In genomic region chr17:41107941-41108445, GRCh38 we compare ENCODE assay signal across 27 cellular contexts. TPM values are rescaled to one million over a fixed set of nuclear protein-coding genes. Genes with fewer than 3 reads are reported as not detected.
A peak's percentile ranks its signal among the peaks of the same experiment; 100 is the strongest.
DNase-seq lines count a peak whose midpoint lies in the region; ATAC-seq and TF ChIP-seq lines count a peak whose summit lies in the region.
"Had no signal": no experiment of that assay in that cellular context is flagged by ENCODE, and none has a peak within 500 bp of the region (broad histone marks: within the 10 kb centered on the region; RNA-seq: fewer than 3 reads in every experiment).

No MANE protein-coding gene starts in this region.

- no peak overlapping the region for H3K4me2 ChIP-seq in mesenchymal stem cell (ENCODE audit: low read length, poor library complexity, severe bottlenecking)
- H3K4me2 ChIP-seq: hepatocyte had no signal

- peak overlapping the region; percentile 36 for H3K4me3 ChIP-seq in BJ (ENCODE audit: low read depth, low read length)
- H3K4me3 ChIP-seq in HL-60 (replicated peaks; ENCODE audit: insufficient read depth, low read length): no peak overlapping the region
- peak overlapping the region in 1 of 2 experiments; percentile 63 for H3K4me3 ChIP-seq in mesenchymal stem cell (ENCODE audit: insufficient read depth in 1 of 2, low read depth in 1 of 2, low read length in 2 of 2)
- no peak overlapping the region for H3K4me3 ChIP-seq in suprapubic skin
- H3K4me3 ChIP-seq: coronary artery, hepatocyte, lung, right atrium auricular region, vagina had no signal

- H2AK5ac ChIP-seq in mesenchymal stem cell (ENCODE audit: low read length, severe bottlenecking): peak overlapping the region; percentile 13

- peak overlapping the region; percentile 46 for H3K27ac Mint-ChIP-seq in activated B cell treated with CpG ODN at 0.5 μM for 24 hours
- H3K27ac Mint-ChIP-seq in activated CD4-positive, alpha-beta memory T cell treated with anti-CD3 and anti-CD28 coated beads for 36 hours: no peak overlapping the region
- H3K27ac Mint-ChIP-seq: activated CD4-positive, alpha-beta T cell treated with anti-CD3 and anti-CD28 coated beads, Interleukin-2, amount 10 ng/mL, durations not matched to agents 7 days and 5 days; CD8-positive, alpha-beta T cell had no signal

- peaks cover 6% of the 10 kb centered on the region for H3K27me3 Mint-ChIP-seq in activated B cell treated with CpG ODN at 0.5 μM for 24 hours
- peaks cover 14% of the 10 kb centered on the region for H3K27me3 Mint-ChIP-seq in activated CD4-positive, alpha-beta memory T cell treated with anti-CD3 and anti-CD28 coated beads for 36 hours

- H3K9me3 Mint-ChIP-seq in activated B cell treated with CpG ODN at 0.5 μM for 24 hours: peaks cover 4% of the 10 kb centered on the region
- peaks cover 6% of the 10 kb centered on the region for H3K9me3 Mint-ChIP-seq in activated CD4-positive, alpha-beta memory T cell treated with anti-CD3 and anti-CD28 coated beads for 36 hours
- H3K9me3 Mint-ChIP-seq: CD8-positive, alpha-beta T cell had no signal

- CTCF ChIA-PET in BJ (lab: Yijun Ruan, JAX): no interaction called here
- CTCF ChIA-PET in activated B cell treated with CpG ODN at 0.5 μM for 24 hours (lab: Charles Lee): no interaction called here
- CTCF ChIA-PET in activated CD4-positive, alpha-beta memory T cell treated with anti-CD3 and anti-CD28 coated beads for 36 hours (lab: Charles Lee): no interaction called here

- POLR2A ChIA-PET in BJ (lab: Charles Lee): interaction anchor here (0.6 kb wide), 1 partner anchor 440 kb away, joined by 4 read pairs; no protein-coding TSS in a partner anchor
- POLR2A ChIA-PET in activated B cell treated with CpG ODN at 0.5 μM for 24 hours (lab: Charles Lee): no interaction called here
- POLR2A ChIA-PET in activated CD4-positive, alpha-beta memory T cell treated with anti-CD3 and anti-CD28 coated beads for 36 hours (lab: Charles Lee): no interaction called here

- no peak overlapping the region for H2BK15ac ChIP-seq in mesenchymal stem cell (ENCODE audit: low read depth, poor library complexity, severe bottlenecking)

- no peak overlapping the region for H3K9ac ChIP-seq in mesenchymal stem cell (ENCODE audit: low read length)

- H2BK12ac ChIP-seq in mesenchymal stem cell (ENCODE audit: low read length in 2 of 2): no peak overlapping the region

- peak overlapping the region; percentile 33 for H3K27ac ChIP-seq in HL-60 (replicated peaks)
- H3K27ac ChIP-seq in mesenchymal stem cell (ENCODE audit: low read length, poor library complexity, severe bottlenecking): no peak overlapping the region
- no peak overlapping the region for H3K27ac ChIP-seq in suprapubic skin
- H3K27ac ChIP-seq: coronary artery, hepatocyte, right atrium auricular region, vagina had no signal

- no peak overlapping the region for H2BK120ac ChIP-seq in mesenchymal stem cell (ENCODE audit: low read depth, low read length)

- H3K4ac ChIP-seq in mesenchymal stem cell (ENCODE audit: low read depth in 1 of 2, low read length in 2 of 2): no peak overlapping the region

- no peak for TF ChIP-seq POLR2A in suprapubic skin (IDR thresholded peaks at IDR 0.05)

- no peak overlapping the region for H3K23ac ChIP-seq in mesenchymal stem cell (ENCODE audit: low read length in 2 of 2)

- H3K36me3 Mint-ChIP-seq in activated B cell treated with CpG ODN at 0.5 μM for 24 hours (ENCODE audit: low read depth): peaks cover 1% of the 10 kb centered on the region
- H3K36me3 Mint-ChIP-seq in activated CD4-positive, alpha-beta memory T cell treated with anti-CD3 and anti-CD28 coated beads for 36 hours: no peaks in the 10 kb centered on the region
- H3K36me3 Mint-ChIP-seq: CD8-positive, alpha-beta T cell had no signal

- H2BK5ac ChIP-seq in mesenchymal stem cell (ENCODE audit: low read depth, low read length, poor library complexity, severe bottlenecking): no peak overlapping the region

- no peaks in the 10 kb centered on the region for H3K27me3 ChIP-seq in BJ (ENCODE audit: control insufficient read depth, insufficient read depth, low read length)
- no peaks in the 10 kb centered on the region for H3K27me3 ChIP-seq in HL-60 (ENCODE audit: insufficient read depth, poor library complexity, severe bottlenecking)
- no peaks in the 10 kb centered on the region for H3K27me3 ChIP-seq in mesenchymal stem cell (ENCODE audit: control insufficient read depth in 1 of 2, insufficient read depth in 1 of 2, low read length in 2 of 2)
- no peaks in the 10 kb centered on the region for H3K27me3 ChIP-seq in suprapubic skin
- H3K27me3 ChIP-seq: hepatocyte, right atrium auricular region, vagina had no signal

- DNase-seq in BJ (ENCODE audit: low read depth) (no peak), HL-60 (ENCODE audit: low read depth in 1 of 2, low spot score in 1 of 2) (no peak), activated B cell treated with CpG ODN at 0.5 μM for 24 hours (no peak), mesenchymal stem cell (no peak), SIG-M5 (lab: John Stamatoyannopoulos, UW) (no peak), suprapubic skin (ENCODE audit: low spot score in 2 of 2) (no peak)
- DNase-seq in activated CD4-positive, alpha-beta memory T cell treated with anti-CD3 and anti-CD28 coated beads for 36 hours: no peak
- DNase-seq in stimulated activated CD4-positive, alpha-beta T cell treated with anti-CD3 and anti-CD28 coated beads, Interleukin-4, amount 100 ng/mL, for 4 hours: no peak
- DNase-seq: activated CD4-positive, alpha-beta T cell treated with anti-CD3 and anti-CD28 coated beads, Interleukin-2, amount 10 ng/mL, durations not matched to agents 7 days and 5 days; activated CD8-positive, alpha-beta memory T cell treated with anti-CD3 and anti-CD28 coated beads, Interleukin-2, amount 50 U/mL, for 4 hours; CD8-positive, alpha-beta T cell; DND-41; kidney; NCI-H1930; NCI-H2227 treated with DMSO at 0.1 percent for 48 hours; NCI-H774; nucleus accumbens; OCI-M1; SHP77 treated with DMSO at 0.1 percent for 48 hours; T-helper 1 cell had no signal

- H2AFZ ChIP-seq in mesenchymal stem cell (ENCODE audit: low read depth, low read length): no peak overlapping the region
- H2AFZ ChIP-seq: hepatocyte had no signal

- no peak for TF ChIP-seq EP300 in suprapubic skin (IDR thresholded peaks at IDR 0.05)

- H4K91ac ChIP-seq in mesenchymal stem cell (ENCODE audit: low read length): no peak overlapping the region

- peaks cover 1% of the 10 kb centered on the region for H3K9me3 ChIP-seq in mesenchymal stem cell (ENCODE audit: control insufficient read depth, low read length)
- H3K9me3 ChIP-seq in suprapubic skin: no peaks in the 10 kb centered on the region
- H3K9me3 ChIP-seq: right atrium auricular region, vagina had no signal

- intact Hi-C loops in activated B cell treated with CpG ODN at 0.5 μM for 24 hours (cut with micrococcal nuclease): no loop called here
- intact Hi-C loops in activated CD4-positive, alpha-beta memory T cell treated with anti-CD3 and anti-CD28 coated beads for 36 hours (cut with micrococcal nuclease): no loop called here

- H3K14ac ChIP-seq in mesenchymal stem cell (ENCODE audit: low read length in 2 of 2): no peak overlapping the region

- H4K8ac ChIP-seq in mesenchymal stem cell (ENCODE audit: low read length): no peak overlapping the region

- WGBS in mesenchymal stem cell: 79% methylated on average over 1 of the region's 1 CpG
- 89% methylated on average over 1 of the region's 1 CpG for WGBS in suprapubic skin

- no peak for TF ChIP-seq CTCF in BJ (IDR thresholded peaks at IDR 0.05; ENCODE audit: insufficient read depth, low read depth, low read length)
- TF ChIP-seq CTCF in HL-60 (IDR thresholded peaks at IDR 0.05; ENCODE audit: insufficient read depth, low read length): no peak
- TF ChIP-seq CTCF in activated B cell treated with CpG ODN at 0.5 μM for 24 hours (IDR thresholded peaks at IDR 0.05): no peak
- TF ChIP-seq CTCF in suprapubic skin (IDR thresholded peaks at IDR 0.05): no peak

- H3K36me3 ChIP-seq in BJ (ENCODE audit: control insufficient read depth, insufficient read depth, low read length) (no peaks in the 10 kb centered on the region), mesenchymal stem cell (ENCODE audit: control insufficient read depth in 1 of 2, insufficient read depth in 2 of 2, low read depth in 1 of 2, low read length in 2 of 2) (no peaks in the 10 kb centered on the region), suprapubic skin (no peaks in the 10 kb centered on the region)
- H3K36me3 ChIP-seq: right atrium auricular region, vagina had no signal

- H3K4me3 Mint-ChIP-seq in activated B cell treated with CpG ODN at 0.5 μM for 24 hours: no peak overlapping the region
- H3K4me3 Mint-ChIP-seq in activated CD4-positive, alpha-beta memory T cell treated with anti-CD3 and anti-CD28 coated beads for 36 hours: no peak overlapping the region
- H3K4me3 Mint-ChIP-seq: activated CD4-positive, alpha-beta T cell treated with anti-CD3 and anti-CD28 coated beads, Interleukin-2, amount 10 ng/mL, durations not matched to agents 7 days and 5 days; CD8-positive, alpha-beta T cell had no signal

- H3K79me1 ChIP-seq in mesenchymal stem cell (replicated peaks; ENCODE audit: low read length, poor library complexity, severe bottlenecking): no peaks in the 10 kb centered on the region

- no peak overlapping the region for H3K18ac ChIP-seq in mesenchymal stem cell (ENCODE audit: low read depth in 1 of 2, low read length in 2 of 2)

- peaks cover 15% of the 10 kb centered on the region for H3K4me1 Mint-ChIP-seq in activated B cell treated with CpG ODN at 0.5 μM for 24 hours
- peaks cover 2% of the 10 kb centered on the region for H3K4me1 Mint-ChIP-seq in activated CD4-positive, alpha-beta memory T cell treated with anti-CD3 and anti-CD28 coated beads for 36 hours (ENCODE audit: low read depth)

- ATAC-seq in activated B cell treated with CpG ODN at 0.5 μM for 24 hours (ENCODE audit: low read depth): no peak
- ATAC-seq: CD8-positive, alpha-beta T cell had no signal

- H3K4me1 ChIP-seq in mesenchymal stem cell (ENCODE audit: control insufficient read depth, insufficient read depth, low read depth, low read length) (peaks cover 4% of the 10 kb centered on the region), suprapubic skin (no peaks in the 10 kb centered on the region)
- H3K4me1 ChIP-seq: right atrium auricular region, vagina had no signal

RNA-seq across cellular contexts. Expression of gene KRTAP4-9, which starts 2.8 kb away (rescaled TPM):
- polyA plus RNA-seq in BJ (2011; rRNA removed): not detected in 2 replicates
- not detected in 2 replicates for polyA minus RNA-seq in BJ (2011; rRNA and poly(A)+ RNA removed)
- total RNA-seq in activated B cell treated with CpG ODN at 0.5 μM for 24 hours (not detected in 2 replicates), suprapubic skin (10 to 100 TPM in 3 of 4 donors, not detected in 1; 10.1 to 58.8 (median 13.1) TPM)
- polyA plus RNA-seq in mesenchymal stem cell (2013, experiment 1 of 2): not detected
- polyA plus RNA-seq in mesenchymal stem cell (2013, experiment 2 of 2): not detected
- total RNA-seq in activated CD4-positive, alpha-beta memory T cell treated with anti-CD3 and anti-CD28 coated beads for 36 hours: not detected
- total RNA-seq: activated CD4-positive, alpha-beta T cell treated with anti-CD3 and anti-CD28 coated beads, Interleukin-2, amount 10 ng/mL, durations not matched to agents 7 days and 5 days; CD8-positive, alpha-beta T cell; fibroblast of villous mesenchyme; hepatocyte; kidney; lung; right atrium auricular region; subcutaneous adipose tissue; vagina had no signal
- polyA plus RNA-seq: hepatocyte, lung had no signal

RNA-seq across cellular contexts. Expression of gene KRTAP4-16, which starts 6.0 kb away (rescaled TPM):
- not detected in 2 replicates for polyA plus RNA-seq in BJ (2011; rRNA removed)
- not detected in 2 replicates for polyA minus RNA-seq in BJ (2011; rRNA and poly(A)+ RNA removed)
- total RNA-seq in activated B cell treated with CpG ODN at 0.5 μM for 24 hours (not detected in 2 replicates), suprapubic skin (not detected)
- polyA plus RNA-seq in mesenchymal stem cell (2013, experiment 1 of 2): not detected
- not detected for polyA plus RNA-seq in mesenchymal stem cell (2013, experiment 2 of 2)
- total RNA-seq in activated CD4-positive, alpha-beta memory T cell treated with anti-CD3 and anti-CD28 coated beads for 36 hours: not detected
- total RNA-seq: activated CD4-positive, alpha-beta T cell treated with anti-CD3 and anti-CD28 coated beads, Interleukin-2, amount 10 ng/mL, durations not matched to agents 7 days and 5 days; CD8-positive, alpha-beta T cell; fibroblast of villous mesenchyme; hepatocyte; kidney; lung; right atrium auricular region; subcutaneous adipose tissue; vagina had no signal
- polyA plus RNA-seq: hepatocyte, lung had no signal

RNA-seq across cellular contexts. Expression of gene KRTAP4-8, which starts 10.1 kb away (rescaled TPM):
- not detected in 2 replicates for polyA plus RNA-seq in BJ (2011; rRNA removed)
- not detected in 2 replicates for polyA minus RNA-seq in BJ (2011; rRNA and poly(A)+ RNA removed)
- total RNA-seq in activated B cell treated with CpG ODN at 0.5 μM for 24 hours (not detected in 2 replicates), suprapubic skin (10 to 100 TPM in 2 of 4 donors, 1 to 10 TPM in 1, not detected in 1; 4.4 to 15.2 (median 13.6) TPM)
- polyA plus RNA-seq in mesenchymal stem cell (2013, experiment 1 of 2): 0.03 TPM
- polyA plus RNA-seq in mesenchymal stem cell (2013, experiment 2 of 2): not detected
- total RNA-seq in activated CD4-positive, alpha-beta memory T cell treated with anti-CD3 and anti-CD28 coated beads for 36 hours: not detected
- total RNA-seq: activated CD4-positive, alpha-beta T cell treated with anti-CD3 and anti-CD28 coated beads, Interleukin-2, amount 10 ng/mL, durations not matched to agents 7 days and 5 days; CD8-positive, alpha-beta T cell; fibroblast of villous mesenchyme; hepatocyte; kidney; lung; right atrium auricular region; subcutaneous adipose tissue; vagina had no signal
- polyA plus RNA-seq: hepatocyte, lung had no signal

RNA-seq across cellular contexts. Expression of gene KRTAP4-11, which starts 10.2 kb away (rescaled TPM):
- not detected in 2 replicates for polyA plus RNA-seq in BJ (2011; rRNA removed)
- not detected in 2 replicates for polyA minus RNA-seq in BJ (2011; rRNA and poly(A)+ RNA removed)
- total RNA-seq in activated B cell treated with CpG ODN at 0.5 μM for 24 hours: not detected in 2 replicates
- polyA plus RNA-seq in mesenchymal stem cell (2013, experiment 1 of 2): not detected
- polyA plus RNA-seq in mesenchymal stem cell (2013, experiment 2 of 2): not detected
- total RNA-seq in activated CD4-positive, alpha-beta memory T cell treated with anti-CD3 and anti-CD28 coated beads for 36 hours: not detected
- 10 to 100 TPM in 1 of 4 donors, 1 to 10 TPM in 2, not detected in 1; 4.3 to 23.4 (median 5.6) TPM for total RNA-seq in suprapubic skin
- total RNA-seq: activated CD4-positive, alpha-beta T cell treated with anti-CD3 and anti-CD28 coated beads, Interleukin-2, amount 10 ng/mL, durations not matched to agents 7 days and 5 days; CD8-positive, alpha-beta T cell; fibroblast of villous mesenchyme; hepatocyte; kidney; right atrium auricular region; subcutaneous adipose tissue; vagina had no signal
- polyA plus RNA-seq: hepatocyte, lung had no signal

RNA-seq across cellular contexts. Expression of gene KRTAP4-12, which starts 16.0 kb away (rescaled TPM):
- polyA plus RNA-seq in BJ (2011; rRNA removed): 0.11 TPM in 1 of 2 replicates, not detected in the other
- polyA minus RNA-seq in BJ (2011; rRNA and poly(A)+ RNA removed): not detected in 2 replicates
- total RNA-seq in activated B cell treated with CpG ODN at 0.5 μM for 24 hours: not detected in 2 replicates
- not detected for polyA plus RNA-seq in mesenchymal stem cell (2013, experiment 1 of 2)
- polyA plus RNA-seq in mesenchymal stem cell (2013, experiment 2 of 2): not detected
- total RNA-seq in activated CD4-positive, alpha-beta memory T cell treated with anti-CD3 and anti-CD28 coated beads for 36 hours: not detected
- 10 to 100 TPM in 1 of 4 donors, 1 to 10 TPM in 2, not detected in 1; 6.1 to 54.5 (median 8.3) TPM for total RNA-seq in suprapubic skin
- total RNA-seq: activated CD4-positive, alpha-beta T cell treated with anti-CD3 and anti-CD28 coated beads, Interleukin-2, amount 10 ng/mL, durations not matched to agents 7 days and 5 days; CD8-positive, alpha-beta T cell; fibroblast of villous mesenchyme; hepatocyte; kidney; lung; right atrium auricular region; subcutaneous adipose tissue; vagina had no signal
- polyA plus RNA-seq: hepatocyte, lung had no signal
